In genomic region chr6:139590206-139590605, GRCh38 we compare ENCODE assay signal across 20 cellular contexts.
DNase-seq lines count a peak whose midpoint lies in the region; ATAC-seq, FAIRE-seq and TF ChIP-seq lines count a peak whose summit lies in the region.
"Had no signal": no experiment of that assay in that cellular context is flagged by ENCODE, and none has a peak within 500 bp of the region (broad histone marks: within the 10 kb centered on the region; RNA-seq: fewer than 3 reads in every experiment).

No MANE protein-coding gene starts in this region.

- no peak for ATAC-seq in activated T-cell treated with anti-CD3 and anti-CD28 coated beads, Interleukin-2, amount 50 U/mL, for 72 hours (replicated peaks in 1 of 2)
- ATAC-seq: activated CD4-positive, CD25-positive, alpha-beta regulatory T cell treated with anti-CD3 and anti-CD28 coated beads, Interleukin-2, amount 50 U/mL, for 24 hours; GM12878; GM23338; Right ventricle myocardium inferior; sciatic nerve had no signal

- H3K36me3 ChIP-seq in colonic mucosa (no peaks in the 10 kb centered on the region), uterus (no peaks in the 10 kb centered on the region)
- H3K36me3 ChIP-seq: left ventricle myocardium inferior had no signal

- H3K4me3 ChIP-seq in colonic mucosa (no peak overlapping the region), uterus (no peak overlapping the region)
- H3K4me3 ChIP-seq: GM12878, GM23338, left ventricle myocardium inferior had no signal

- FAIRE-seq in RCC 7860 (lab: Jason Lieb, UNC), result no peak

- no peaks in the 10 kb centered on the region for H3K27me3 Mint-ChIP-seq in nephron (ENCODE audit: low read depth)
- peaks cover 40% of the 10 kb centered on the region for H3K27me3 Mint-ChIP-seq in activated T-cell treated with anti-CD3 and anti-CD28 coated beads, Interleukin-2, amount 50 U/mL, for 72 hours (ENCODE audit: low read depth)

- H3K4me3 Mint-ChIP-seq in nephron, result no peak overlapping the region
- no peak overlapping the region for H3K4me3 Mint-ChIP-seq in activated T-cell treated with anti-CD3 and anti-CD28 coated beads, Interleukin-2, amount 50 U/mL, for 72 hours
- H3K4me3 Mint-ChIP-seq: CD8-positive, alpha-beta memory T cell; GM23338 had no signal

- H3K9me3 Mint-ChIP-seq in nephron, result no peaks in the 10 kb centered on the region
- H3K9me3 Mint-ChIP-seq in activated T-cell treated with anti-CD3 and anti-CD28 coated beads, Interleukin-2, amount 50 U/mL, for 72 hours, result no peaks in the 10 kb centered on the region
- H3K9me3 Mint-ChIP-seq: CD8-positive, alpha-beta memory T cell; GM23338 had no signal

- H3K9me3 ChIP-seq in colonic mucosa, result no peaks in the 10 kb centered on the region
- no peaks in the 10 kb centered on the region for H3K9me3 ChIP-seq in uterus
- H3K9me3 ChIP-seq: left ventricle myocardium inferior had no signal

- TF ChIP-seq POLR2A in uterus (IDR thresholded peaks at IDR 0.05), result no peak

- H3K9ac ChIP-seq in colonic mucosa (ENCODE audit: low read depth in 2 of 2, low read length in 2 of 2), result peak overlapping the region in 1 of 2 donors; percentile 30

- intact Hi-C loops in colonic mucosa (cut with DNase I) (no loop called here), uterus (cut with DNase I; ENCODE audit: low total_unique reads) (loop anchor here (10.0 kb wide), 1 partner anchor 215 kb away; the partner anchor contains the start of gene CITED2)

- H3K27ac ChIP-seq in colonic mucosa, result peak overlapping the region; percentile 73
- H3K27ac ChIP-seq in uterus, result peak overlapping the region; percentile 29 to 35
- H3K27ac ChIP-seq: left ventricle myocardium inferior had no signal

- H3K4me1 ChIP-seq in colonic mucosa (peaks cover 5% of the 10 kb centered on the region), uterus (peaks cover 0 to 3% of the 10 kb centered on the region in 2 donors)

- TF ChIP-seq CTCF in colonic mucosa (IDR thresholded peaks at IDR 0.05), result no peak
- TF ChIP-seq CTCF in nephron (IDR thresholded peaks at IDR 0.05; ENCODE audit: unreplicated experiment in 3 of 3), result no peak
- no peak for TF ChIP-seq CTCF in uterus (IDR thresholded peaks at IDR 0.05)

- peak overlapping the region; percentile 25 to 63 (median 50) for H3K27ac Mint-ChIP-seq in nephron
- no peak overlapping the region for H3K27ac Mint-ChIP-seq in activated T-cell treated with anti-CD3 and anti-CD28 coated beads, Interleukin-2, amount 50 U/mL, for 72 hours
- H3K27ac Mint-ChIP-seq: GM23338 had no signal

- DNase-seq in NCI-H748 (lab: John Stamatoyannopoulos, UW; ENCODE audit: unreplicated experiment) (peak; percentile 40), NCI-H748 treated with DMSO at 0.1 percent for 48 hours (lab: John Stamatoyannopoulos, UW) (no peak), colonic mucosa (peak; percentile 52), uterus (no peak), RCC 7860 (ENCODE audit: low spot score) (no peak), HuH-7 (ENCODE audit: low spot score) (no peak)
- no peak for DNase-seq in activated T-cell treated with anti-CD3 and anti-CD28 coated beads, Interleukin-2, amount 50 U/mL, for 72 hours
- DNase-seq: CD8-positive, alpha-beta memory T cell; dermis blood vessel endothelial cell; Kasumi-1; left ventricle myocardium inferior; NCI-H187 treated with DMSO at 0.1 percent for 48 hours; stimulated activated CD4-positive, alpha-beta T cell treated with anti-CD3 and anti-CD28 coated beads, Interleukin-2, amount 100 ng/mL, for 48 hours; T-helper 2 cell had no signal

- peaks cover 53% of the 10 kb centered on the region for H3K4me1 Mint-ChIP-seq in nephron
- peaks cover 5% of the 10 kb centered on the region for H3K4me1 Mint-ChIP-seq in activated T-cell treated with anti-CD3 and anti-CD28 coated beads, Interleukin-2, amount 50 U/mL, for 72 hours (ENCODE audit: low read depth)

- no peaks in the 10 kb centered on the region for H3K27me3 ChIP-seq in colonic mucosa
- H3K27me3 ChIP-seq in uterus, result no peaks in the 10 kb centered on the region

- no peaks in the 10 kb centered on the region for H3K36me3 Mint-ChIP-seq in nephron (ENCODE audit: low read depth)
- no peaks in the 10 kb centered on the region for H3K36me3 Mint-ChIP-seq in activated T-cell treated with anti-CD3 and anti-CD28 coated beads, Interleukin-2, amount 50 U/mL, for 72 hours (ENCODE audit: insufficient read depth in 2 of 2)

Comparison
In these comparisons a context has a peak if more than half of its experiments do, and no peak if none do; other contexts are left out.
1. DNase-seq: peak in NCI-H748 (single experiment) and colonic mucosa (single experiment); none in NCI-H748 treated with DMSO at 0.1 percent for 48 hours (single experiment), uterus (0 of 2), RCC 7860 (single experiment), activated T-cell treated with anti-CD3 and anti-CD28 coated beads, Interleukin-2, amount 50 U/mL, for 72 hours (0 of 2) and HuH-7 (single experiment).